16 cellular contexts compared by ENCODE assay signal in the genomic region with DNA sequence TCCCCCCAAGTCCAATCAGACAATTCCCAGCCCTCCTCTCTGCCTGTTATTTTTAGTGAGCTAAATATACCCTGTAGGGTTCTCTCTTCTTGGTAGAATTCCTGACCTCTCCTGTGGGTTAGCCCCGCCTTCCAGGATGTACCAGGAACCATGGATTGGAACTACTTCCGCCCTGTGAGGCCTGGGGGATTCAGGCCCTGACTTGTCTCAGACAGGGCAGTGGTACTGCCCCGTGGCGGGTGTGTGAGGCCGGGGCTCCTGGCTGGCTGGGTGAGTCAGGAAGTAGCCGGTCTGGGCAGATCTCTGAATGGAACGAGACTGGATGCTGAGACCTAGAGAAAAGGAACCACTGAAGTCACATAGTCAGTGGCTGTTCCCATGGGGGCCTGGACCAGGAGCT. TPM values are rescaled to one million over a fixed set of nuclear protein-coding genes. Genes with fewer than 3 reads are reported as not detected.
A peak's percentile ranks its signal among the peaks of the same experiment; 100 is the strongest.
DNase-seq lines count a peak whose midpoint lies in the region; ATAC-seq and TF ChIP-seq lines count a peak whose summit lies in the region.
"Had no signal": no experiment of that assay in that cellular context is flagged by ENCODE, and none has a peak within 500 bp of the region (broad histone marks: within the 10 kb centered on the region; RNA-seq: fewer than 3 reads in every experiment).

No MANE protein-coding gene starts in this region.

- peak; percentile 21 to 46 for ATAC-seq in gastrocnemius medialis
- no peak for ATAC-seq in HG02981 (IDR thresholded peaks at IDR 0.05; ENCODE audit: unreplicated experiment)
- ATAC-seq in natural killer cell treated with Interleukin-12 subunit alpha and Interleukin-12 subunit beta and Interleukin-15 and Interleukin-18, amount 100 ng/mL, for 72 hours = no peak
- ATAC-seq: activated CD8-positive, alpha-beta T cell treated with anti-CD3 and anti-CD28 coated beads, Interleukin-2, amount 10 ng/mL, durations not matched to agents 7 days and 5 days had no signal

- DNase-seq in SW480 (ENCODE audit: low spot score) = peak; percentile 8
- DNase-seq in esophagus squamous epithelium (lab: John Stamatoyannopoulos, UW) = no peak
- DNase-seq in gastrocnemius medialis = no peak
- no peak for DNase-seq in NCI-H774 (lab: John Stamatoyannopoulos, UW)
- DNase-seq in stimulated activated CD4-positive, alpha-beta T cell treated with anti-CD3 and anti-CD28 coated beads, Interleukin-4, amount 100 ng/mL, for 4 hours = no peak
- DNase-seq in natural killer cell treated with Interleukin-12 subunit alpha and Interleukin-12 subunit beta and Interleukin-15 and Interleukin-18, amount 100 ng/mL, for 72 hours (ENCODE audit: low spot score) = no peak
- DNase-seq: activated CD8-positive, alpha-beta T cell treated with anti-CD3 and anti-CD28 coated beads, Interleukin-2, amount 10 ng/mL, durations not matched to agents 7 days and 5 days; activated gamma-delta T cell; DMS 273 treated with DMSO at 0.1 percent for 48 hours; immature natural killer cell; NCI-H187 treated with DMSO at 0.1 percent for 48 hours; SIG-M5; stimulated activated CD4-positive, alpha-beta T cell treated with anti-CD3 and anti-CD28 coated beads, Interleukin-2, amount 100 ng/mL, for 24 hours had no signal

- H3K9me3 ChIP-seq in esophagus squamous epithelium (no peaks in the 10 kb centered on the region), liver (ENCODE audit: control insufficient read depth in 4 of 4, low read length in 3 of 4) (no peaks in the 10 kb centered on the region), gastrocnemius medialis (no peaks in the 10 kb centered on the region)

- H3K4me1 ChIP-seq in esophagus squamous epithelium (peaks cover 6 to 46% (median 20%) of the 10 kb centered on the region in 3 donors), liver (ENCODE audit: control insufficient read depth in 4 of 4, insufficient read depth in 4 of 4, low read length in 3 of 4) (peaks cover 0 to 7% (median 0%) of the 10 kb centered on the region in 4 donors), gastrocnemius medialis (peaks cover 57 to 68% of the 10 kb centered on the region in 2 donors)

- H3K27ac ChIP-seq in esophagus squamous epithelium (peak overlapping the region in 3 of 4 donors; percentile 46 to 59 (median 53)), liver (ENCODE audit: low read depth in 1 of 2, low read length in 2 of 2) (peak overlapping the region in 1 of 2 donors; percentile 10), gastrocnemius medialis (peak overlapping the region; percentile 54 to 80 (median 76))
- H3K27ac ChIP-seq: KMS-11 had no signal

- H3K4me3 ChIP-seq in esophagus squamous epithelium (no peak overlapping the region), liver (ENCODE audit: low read depth in 1 of 3, low read length in 3 of 3) (no peak overlapping the region), gastrocnemius medialis (no peak overlapping the region)

- H3K4me1 Mint-ChIP-seq in natural killer cell treated with Interleukin-12 subunit alpha and Interleukin-12 subunit beta and Interleukin-15 and Interleukin-18, amount 100 ng/mL, for 72 hours (ENCODE audit: low read depth in 2 of 2) = peaks cover 0 to 2% of the 10 kb centered on the region in 2 donors
- H3K4me1 Mint-ChIP-seq: immature natural killer cell had no signal

- peak in 1 of 2 donors; percentile 18 for TF ChIP-seq RAD21 in liver (IDR thresholded peaks at IDR 0.05)

- intact Hi-C loops in esophagus squamous epithelium (cut with DNase I) = no loop called here
- intact Hi-C loops in gastrocnemius medialis (cut with DNase I; ENCODE audit: low total_unique reads) = no loop called here

- no peak overlapping the region for H3K27ac Mint-ChIP-seq in natural killer cell treated with Interleukin-12 subunit alpha and Interleukin-12 subunit beta and Interleukin-15 and Interleukin-18, amount 100 ng/mL, for 72 hours
- H3K27ac Mint-ChIP-seq: activated CD8-positive, alpha-beta T cell treated with anti-CD3 and anti-CD28 coated beads, Interleukin-2, amount 10 ng/mL, durations not matched to agents 7 days and 5 days; immature natural killer cell had no signal

- H3K4me3 Mint-ChIP-seq in natural killer cell treated with Interleukin-12 subunit alpha and Interleukin-12 subunit beta and Interleukin-15 and Interleukin-18, amount 100 ng/mL, for 72 hours = no peak overlapping the region
- H3K4me3 Mint-ChIP-seq: activated CD8-positive, alpha-beta T cell treated with anti-CD3 and anti-CD28 coated beads, Interleukin-2, amount 10 ng/mL, durations not matched to agents 7 days and 5 days; immature natural killer cell had no signal

- in situ Hi-C loops in gastrocnemius medialis (cut with MboI; ENCODE audit: low sequenced_read_pairs in 4 of 4) = loop anchor here in 2 of 4 donors (25.0 kb wide), 2 partner anchors 292 to 1233 kb away; no protein-coding TSS in a partner anchor

- TF ChIP-seq CTCF in esophagus squamous epithelium (IDR thresholded peaks at IDR 0.05) = no peak
- no peak for TF ChIP-seq CTCF in liver (IDR thresholded peaks at IDR 0.05; ENCODE audit: low read depth, low read length, missing input control)
- TF ChIP-seq CTCF in gastrocnemius medialis (IDR thresholded peaks at IDR 0.05 in 4 of 5, conservative IDR thresholded peaks at IDR 0.05 in 1 of 5) = no peak

- H3K27me3 Mint-ChIP-seq in natural killer cell treated with Interleukin-12 subunit alpha and Interleukin-12 subunit beta and Interleukin-15 and Interleukin-18, amount 100 ng/mL, for 72 hours = no peaks in the 10 kb centered on the region

- H3K36me3 Mint-ChIP-seq in natural killer cell treated with Interleukin-12 subunit alpha and Interleukin-12 subunit beta and Interleukin-15 and Interleukin-18, amount 100 ng/mL, for 72 hours = no peaks in the 10 kb centered on the region
- H3K36me3 Mint-ChIP-seq: immature natural killer cell had no signal

- H3K27me3 ChIP-seq in esophagus squamous epithelium (no peaks in the 10 kb centered on the region), liver (ENCODE audit: control insufficient read depth in 4 of 4, insufficient read depth in 4 of 4, low read length in 3 of 4) (no peaks in the 10 kb centered on the region), gastrocnemius medialis (no peaks in the 10 kb centered on the region)

- H3K36me3 ChIP-seq in esophagus squamous epithelium (no peaks in the 10 kb centered on the region), liver (ENCODE audit: control insufficient read depth in 4 of 4, insufficient read depth in 3 of 4, low read depth in 1 of 4, low read length in 3 of 4) (no peaks in the 10 kb centered on the region), gastrocnemius medialis (no peaks in the 10 kb centered on the region)

- no peak overlapping the region for H3K9ac ChIP-seq in liver (ENCODE audit: low read depth in 1 of 2, low read length in 2 of 2)
- H3K9ac ChIP-seq: KMS-11 had no signal

- 45 to 50% methylated on average over 2 to 5 of the region's 7 CpGs for WGBS in esophagus squamous epithelium, 2 donors
- 78% methylated on average over 7 of the region's 7 CpGs for WGBS in liver

- no peaks in the 10 kb centered on the region for H3K9me3 Mint-ChIP-seq in natural killer cell treated with Interleukin-12 subunit alpha and Interleukin-12 subunit beta and Interleukin-15 and Interleukin-18, amount 100 ng/mL, for 72 hours
- H3K9me3 Mint-ChIP-seq: immature natural killer cell had no signal

- no peak for TF ChIP-seq POLR2A in esophagus squamous epithelium (IDR thresholded peaks at IDR 0.05)
- TF ChIP-seq POLR2A in gastrocnemius medialis (IDR thresholded peaks at IDR 0.05) = peak in 1 of 2 donors; percentile 29

TF ChIP-seq in liver, 16 proteins besides CTCF, POLR2A, EP300 and RAD21:
- TF ChIP-seq RXRA (IDR thresholded peaks at IDR 0.05) (no peak), NR2F2 (IDR thresholded peaks at IDR 0.05) (peak; percentile 86), HNF4G (IDR thresholded peaks at IDR 0.05) (no peak), JUND (IDR thresholded peaks at IDR 0.05) (no peak)
- TF ChIP-seq, protein P1, sequence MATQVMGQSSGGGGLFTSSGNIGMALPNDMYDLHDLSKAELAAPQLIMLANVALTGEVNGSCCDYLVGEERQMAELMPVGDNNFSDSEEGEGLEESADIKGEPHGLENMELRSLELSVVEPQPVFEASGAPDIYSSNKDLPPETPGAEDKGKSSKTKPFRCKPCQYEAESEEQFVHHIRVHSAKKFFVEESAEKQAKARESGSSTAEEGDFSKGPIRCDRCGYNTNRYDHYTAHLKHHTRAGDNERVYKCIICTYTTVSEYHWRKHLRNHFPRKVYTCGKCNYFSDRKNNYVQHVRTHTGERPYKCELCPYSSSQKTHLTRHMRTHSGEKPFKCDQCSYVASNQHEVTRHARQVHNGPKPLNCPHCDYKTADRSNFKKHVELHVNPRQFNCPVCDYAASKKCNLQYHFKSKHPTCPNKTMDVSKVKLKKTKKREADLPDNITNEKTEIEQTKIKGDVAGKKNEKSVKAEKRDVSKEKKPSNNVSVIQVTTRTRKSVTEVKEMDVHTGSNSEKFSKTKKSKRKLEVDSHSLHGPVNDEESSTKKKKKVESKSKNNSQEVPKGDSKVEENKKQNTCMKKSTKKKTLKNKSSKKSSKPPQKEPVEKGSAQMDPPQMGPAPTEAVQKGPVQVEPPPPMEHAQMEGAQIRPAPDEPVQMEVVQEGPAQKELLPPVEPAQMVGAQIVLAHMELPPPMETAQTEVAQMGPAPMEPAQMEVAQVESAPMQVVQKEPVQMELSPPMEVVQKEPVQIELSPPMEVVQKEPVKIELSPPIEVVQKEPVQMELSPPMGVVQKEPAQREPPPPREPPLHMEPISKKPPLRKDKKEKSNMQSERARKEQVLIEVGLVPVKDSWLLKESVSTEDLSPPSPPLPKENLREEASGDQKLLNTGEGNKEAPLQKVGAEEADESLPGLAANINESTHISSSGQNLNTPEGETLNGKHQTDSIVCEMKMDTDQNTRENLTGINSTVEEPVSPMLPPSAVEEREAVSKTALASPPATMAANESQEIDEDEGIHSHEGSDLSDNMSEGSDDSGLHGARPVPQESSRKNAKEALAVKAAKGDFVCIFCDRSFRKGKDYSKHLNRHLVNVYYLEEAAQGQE (IDR thresholded peaks at IDR 0.05) = no peak
TF ChIP-seq in liver: peak in this region for 1.

RNA-seq across cellular contexts. Expression of gene DYSF, which starts 50.5 kb away (rescaled TPM):
- 10 to 100 TPM in 1 of 4 donors, 1 to 10 TPM in 3; 2.4 to 10.6 (median 4.3) TPM for total RNA-seq in esophagus squamous epithelium
- 10 to 100 TPM; 15.1 to 20.8 TPM for total RNA-seq in liver
- 10 to 100 TPM in 1 of 2 donors, 1 to 10 TPM in 1; 8.5 to 12.0 TPM for polyA plus RNA-seq in liver
- 100 to 1,000 TPM in 2 of 4 donors, 10 to 100 TPM in 2; 40.7 to 267 (median 153) TPM for total RNA-seq in gastrocnemius medialis
- total RNA-seq in natural killer cell treated with Interleukin-12 subunit alpha and Interleukin-12 subunit beta and Interleukin-15 and Interleukin-18, amount 100 ng/mL, for 72 hours = 10 to 100 TPM; 23.0 to 36.6 TPM

Comparison
In these comparisons a context has a peak if more than half of its experiments do, and no peak if none do; other contexts are left out.
1. ATAC-seq: peak in gastrocnemius medialis (2 of 2); none in HG02981 (single experiment) and natural killer cell treated with Interleukin-12 subunit alpha and Interleukin-12 subunit beta and Interleukin-15 and Interleukin-18, amount 100 ng/mL, for 72 hours (0 of 2).